ENCODE assay signal across 37 cellular contexts in the genomic region with DNA sequence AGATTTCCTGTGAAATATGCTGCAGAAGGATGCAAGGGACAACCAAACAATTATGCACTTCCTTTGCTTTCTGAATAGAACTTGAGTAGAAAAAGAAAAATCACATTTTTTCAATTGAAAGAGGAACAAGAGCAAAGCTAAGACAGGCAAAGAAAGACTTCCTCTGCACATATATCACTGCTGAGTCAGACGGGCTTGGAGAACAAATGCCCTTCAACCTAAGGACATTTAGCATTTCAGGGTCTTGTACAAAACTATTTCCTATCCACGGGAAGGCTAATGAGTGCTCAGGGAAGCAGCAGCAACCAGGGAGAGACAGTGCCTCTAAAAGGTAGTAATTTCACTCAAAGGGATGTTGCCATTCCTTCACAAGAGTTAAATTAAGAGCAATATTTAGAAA.
"Had no signal": no experiment of that assay in that cellular context is flagged by ENCODE, and none has a peak within 500 bp of the region (broad histone marks: within the 10 kb centered on the region; RNA-seq: fewer than 3 reads in every experiment).

No MANE protein-coding gene starts in this region.

- H3K36me3 Mint-ChIP-seq: activated naive CD8-positive, alpha-beta T cell treated with anti-CD3 and anti-CD28 coated beads for 36 hours; brain; stimulated activated effector memory CD8-positive, alpha-beta T cell treated with anti-CD3 and anti-CD28 coated beads, Interleukin-12 subunit alpha, Interleukin-12 subunit beta, amount 100 ng/mL, for 72 hours; type B pancreatic cell had no signal

- H3K4me3 Mint-ChIP-seq: activated naive CD4-positive, alpha-beta T cell treated with anti-CD3 and anti-CD28 coated beads for 36 hours; activated naive CD8-positive, alpha-beta T cell treated with anti-CD3 and anti-CD28 coated beads for 36 hours; activated T-helper 1 cell treated with anti-CD3 and anti-CD28 coated beads, Interleukin-12 subunit alpha, Interleukin-12 subunit beta, Interleukin-2, Interleukin-4 antibody, amounts not matched to agents 30 ng/mL and 10 ng/mL and 1 ng/mL, durations not matched to agents 14 hours and 24 hours and 36 hours; brain; immature natural killer cell; natural killer cell treated with Interleukin-12 subunit alpha and Interleukin-12 subunit beta and Interleukin-15 and Interleukin-18, amount 100 ng/mL, for 72 hours; stimulated activated effector memory CD8-positive, alpha-beta T cell treated with anti-CD3 and anti-CD28 coated beads, Interleukin-12 subunit alpha, Interleukin-12 subunit beta, amount 100 ng/mL, for 72 hours; stimulated activated naive CD8-positive, alpha-beta T cell treated with anti-CD3 and anti-CD28 coated beads, Interleukin-15, Interleukin-2, amounts not matched to agents 100 ng/mL and 50 ng/mL, for 24 hours; type B pancreatic cell had no signal

- DNase-seq: activated CD4-positive, alpha-beta T cell treated with anti-CD3 and anti-CD28 coated beads for 48 hours; activated CD4-positive, alpha-beta T cell treated with anti-CD3 and anti-CD28 coated beads, Interleukin-2, amount 50 U/mL, for 48 hours; activated CD8-positive, alpha-beta memory T cell treated with anti-CD3 and anti-CD28 coated beads, Interleukin-2, amount 50 U/mL, for 4 hours; activated effector memory CD4-positive, alpha-beta T cell treated with anti-CD3 and anti-CD28 coated beads, Interleukin-2, amount 50 U/mL, for 16 hours; activated naive CD4-positive, alpha-beta T cell treated with anti-CD3 and anti-CD28 coated beads for 36 hours; activated naive CD8-positive, alpha-beta T cell treated with anti-CD3 and anti-CD28 coated beads for 36 hours; activated T-cell treated with anti-CD3 and anti-CD28 coated beads, Interleukin-2, amount 50 U/mL, for 1 hour; adrenal gland; aorta; dorsolateral prefrontal cortex; effector memory CD4-positive, alpha-beta T cell; foreskin keratinocyte; heart left ventricle; hypothalamus; immature natural killer cell; lower lobe of right lung; mucosa of descending colon; occipital lobe; psoas muscle; sigmoid colon; small intestine; stimulated activated CD4-positive, alpha-beta T cell treated with anti-CD3 and anti-CD28 coated beads, Interleukin-4, amount 100 ng/mL, for 24 hours; T-helper 2 cell; uterus had no signal

- H3K4me1 ChIP-seq: foreskin keratinocyte, heart left ventricle, lower lobe of right lung, parathyroid adenoma, psoas muscle, sigmoid colon, uterus had no signal

- H3K27ac Mint-ChIP-seq: activated naive CD4-positive, alpha-beta T cell treated with anti-CD3 and anti-CD28 coated beads for 36 hours; activated naive CD8-positive, alpha-beta T cell treated with anti-CD3 and anti-CD28 coated beads for 36 hours; activated T-helper 1 cell treated with anti-CD3 and anti-CD28 coated beads, Interleukin-12 subunit alpha, Interleukin-12 subunit beta, Interleukin-2, Interleukin-4 antibody, amounts not matched to agents 30 ng/mL and 10 ng/mL and 1 ng/mL, durations not matched to agents 14 hours and 24 hours and 36 hours; immature natural killer cell; natural killer cell treated with Interleukin-12 subunit alpha and Interleukin-12 subunit beta and Interleukin-15 and Interleukin-18, amount 100 ng/mL, for 72 hours; stimulated activated effector memory CD8-positive, alpha-beta T cell treated with anti-CD3 and anti-CD28 coated beads, Interleukin-12 subunit alpha, Interleukin-12 subunit beta, amount 100 ng/mL, for 72 hours; stimulated activated naive CD8-positive, alpha-beta T cell treated with anti-CD3 and anti-CD28 coated beads, Interleukin-15, Interleukin-2, amounts not matched to agents 100 ng/mL and 50 ng/mL, for 24 hours; type B pancreatic cell had no signal

- H3K27me3 Mint-ChIP-seq: activated naive CD8-positive, alpha-beta T cell treated with anti-CD3 and anti-CD28 coated beads for 36 hours; natural killer cell treated with Interleukin-12 subunit alpha and Interleukin-12 subunit beta and Interleukin-15 and Interleukin-18, amount 100 ng/mL, for 72 hours; stimulated activated naive CD8-positive, alpha-beta T cell treated with anti-CD3 and anti-CD28 coated beads, Interleukin-15, Interleukin-2, amounts not matched to agents 100 ng/mL and 50 ng/mL, for 24 hours had no signal

- H3K27me3 ChIP-seq: adrenal gland, dorsolateral prefrontal cortex, foreskin keratinocyte, heart left ventricle, sigmoid colon, uterus had no signal

- H3K9me3 ChIP-seq: adrenal gland, heart left ventricle, lower lobe of right lung, mucosa of descending colon, psoas muscle, sigmoid colon, thoracic aorta, uterus had no signal

- H3K27ac ChIP-seq: adrenal gland, coronary artery, dorsolateral prefrontal cortex, foreskin keratinocyte, heart left ventricle, lower lobe of right lung, parathyroid adenoma, psoas muscle, sigmoid colon, thoracic aorta, uterus, VCaP had no signal

- H3K9me3 Mint-ChIP-seq: activated T-helper 1 cell treated with anti-CD3 and anti-CD28 coated beads, Interleukin-12 subunit alpha, Interleukin-12 subunit beta, Interleukin-2, Interleukin-4 antibody, amounts not matched to agents 30 ng/mL and 10 ng/mL and 1 ng/mL, durations not matched to agents 14 hours and 24 hours and 36 hours; type B pancreatic cell had no signal

- H3K4me3 ChIP-seq: adrenal gland, coronary artery, dorsolateral prefrontal cortex, heart left ventricle, lower lobe of right lung, mucosa of descending colon, psoas muscle, sigmoid colon, thoracic aorta, uterus had no signal

- H3K36me3 ChIP-seq: adrenal gland, heart left ventricle, lower lobe of right lung, sigmoid colon, thoracic aorta, uterus had no signal

- H3K9ac ChIP-seq: parathyroid adenoma had no signal

- H3K4me1 Mint-ChIP-seq: activated naive CD8-positive, alpha-beta T cell treated with anti-CD3 and anti-CD28 coated beads for 36 hours; immature natural killer cell; stimulated activated effector memory CD8-positive, alpha-beta T cell treated with anti-CD3 and anti-CD28 coated beads, Interleukin-12 subunit alpha, Interleukin-12 subunit beta, amount 100 ng/mL, for 72 hours had no signal

- ATAC-seq: activated CD4-positive, CD25-positive, alpha-beta regulatory T cell treated with anti-CD3 and anti-CD28 coated beads, Interleukin-2, amount 50 U/mL, for 24 hours; esophagus mucosa; foreskin keratinocyte; heart left ventricle; left lobe of liver; lower lobe of right lung; mucosa of descending colon; natural killer cell treated with Interleukin-12 subunit alpha and Interleukin-12 subunit beta and Interleukin-15 and Interleukin-18, amount 100 ng/mL, for 72 hours; psoas muscle; stimulated activated effector memory CD8-positive, alpha-beta T cell treated with anti-CD3 and anti-CD28 coated beads, Interleukin-12 subunit alpha, Interleukin-12 subunit beta, amount 100 ng/mL, for 72 hours had no signal
